14 cellular contexts compared by ENCODE assay signal in the genomic region with DNA sequence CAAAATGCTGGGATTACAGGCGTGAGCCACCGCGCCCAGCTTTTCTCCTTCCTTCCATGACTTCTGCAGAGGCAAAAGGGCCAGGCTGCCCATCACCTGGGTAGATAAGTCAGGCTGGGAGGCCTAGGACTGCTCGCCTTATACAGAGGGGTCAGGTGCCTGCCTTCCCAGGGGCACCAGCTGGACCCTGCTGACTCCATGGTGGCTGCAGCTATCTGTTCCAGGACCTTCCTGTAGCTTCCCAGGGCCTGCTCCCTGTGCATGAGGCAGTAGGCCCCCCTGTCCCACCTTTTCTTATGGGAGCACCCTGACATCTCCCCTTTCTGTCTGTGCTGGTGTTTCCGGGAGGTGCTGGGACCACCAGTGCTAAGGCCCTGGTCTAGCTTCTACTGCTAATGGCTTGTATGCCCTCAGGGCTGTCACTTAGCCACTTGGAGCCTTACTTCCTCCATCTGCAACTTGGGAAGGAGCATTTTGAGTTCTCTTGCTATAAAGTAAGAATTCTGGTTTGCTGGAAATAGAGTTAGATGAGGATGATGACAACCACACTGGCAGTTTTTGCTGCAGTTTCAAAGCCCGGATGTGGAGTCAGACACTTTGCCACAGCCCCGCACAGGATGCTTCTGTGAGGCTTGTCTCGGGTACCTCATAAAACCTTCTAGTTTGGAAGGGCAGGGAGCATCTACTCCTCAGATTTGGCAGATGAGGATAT. TPM values are rescaled to one million over a fixed set of nuclear protein-coding genes. Genes with fewer than 3 reads are reported as not detected.
DNase-seq lines count a peak whose midpoint lies in the region; ATAC-seq and TF ChIP-seq lines count a peak whose summit lies in the region.
"Had no signal": no experiment of that assay in that cellular context is flagged by ENCODE, and none has a peak within 500 bp of the region (broad histone marks: within the 10 kb centered on the region; RNA-seq: fewer than 3 reads in every experiment).

No MANE protein-coding gene starts in this region.

- H3K27me3 ChIP-seq in H7 (ENCODE audit: control insufficient read depth, insufficient read depth, low read length) (no peaks in the 10 kb centered on the region), ascending aorta (no peaks in the 10 kb centered on the region), mucosa of rectum (ENCODE audit: control insufficient read depth in 2 of 2, insufficient read depth in 2 of 2, low read length in 2 of 2) (no peaks in the 10 kb centered on the region), stomach smooth muscle (ENCODE audit: control insufficient read depth in 1 of 2, insufficient read depth in 2 of 2, low read length in 2 of 2) (peaks cover 0 to 2% of the 10 kb centered on the region in 2 donors)
- H3K27me3 ChIP-seq: SJSA1 had no signal

- H3K4me3 ChIP-seq in H7 (ENCODE audit: insufficient read depth, low read depth, low read length) (no peak overlapping the region), ascending aorta (no peak overlapping the region), mucosa of rectum (ENCODE audit: low read length in 2 of 2) (no peak overlapping the region), stomach smooth muscle (ENCODE audit: low read length in 2 of 2) (no peak overlapping the region)
- H3K4me3 ChIP-seq: SJSA1 had no signal

- H3K27ac ChIP-seq in ascending aorta, result peak overlapping the region; percentile 60 to 77
- peak overlapping the region; percentile 75 to 88 for H3K27ac ChIP-seq in mucosa of rectum (ENCODE audit: low read depth in 2 of 2, low read length in 2 of 2)
- H3K27ac ChIP-seq in stomach smooth muscle (ENCODE audit: low read length), result peak overlapping the region; percentile 55
- H3K27ac ChIP-seq: SJSA1 had no signal

- TF ChIP-seq CTCF in ascending aorta (IDR thresholded peaks at IDR 0.05), result no peak

- H3K9ac ChIP-seq in mucosa of rectum (ENCODE audit: low read depth in 1 of 2, low read length in 2 of 2) (no peak overlapping the region), stomach smooth muscle (ENCODE audit: low read length in 2 of 2) (no peak overlapping the region)

- DNase-seq in H7 (peak; percentile 12), ascending aorta (ENCODE audit: low spot score in 2 of 2) (no peak), T1000 (lab: John Stamatoyannopoulos, UW) (no peak), SKM-1 (lab: John Stamatoyannopoulos, UW; ENCODE audit: unreplicated experiment) (no peak), 8988T (no peak)
- DNase-seq: activated naive CD4-positive, alpha-beta T cell treated with anti-CD3 and anti-CD28 coated beads, Interleukin-2, amount 10 ng/mL, durations not matched to agents 7 days and 5 days; naive B cell; NCI-H2171; NK-92 treated with Interleukin-12 subunit alpha and Interleukin-12 subunit beta, amount 100 ng/mL, for 24 hours; stimulated activated CD4-positive, alpha-beta T cell treated with anti-CD3 and anti-CD28 coated beads, Interleukin-4, amount 100 ng/mL, for 4 hours had no signal

- H3K9me3 ChIP-seq in ascending aorta (no peaks in the 10 kb centered on the region), mucosa of rectum (ENCODE audit: control insufficient read depth in 2 of 2, low read length in 2 of 2) (no peaks in the 10 kb centered on the region), stomach smooth muscle (ENCODE audit: control insufficient read depth in 2 of 2, low read length in 2 of 2) (no peaks in the 10 kb centered on the region)
- H3K9me3 ChIP-seq: SJSA1 had no signal

- intact Hi-C loops in ascending aorta (cut with DNase I), result no loop called here

- H3K36me3 ChIP-seq in H7 (replicated peaks; ENCODE audit: control insufficient read depth, insufficient read depth, low read length) (peaks cover 1% of the 10 kb centered on the region; the same call in 1 of the 2 replicates), ascending aorta (no peaks in the 10 kb centered on the region), mucosa of rectum (ENCODE audit: control insufficient read depth in 2 of 2, insufficient read depth in 2 of 2, low read length in 2 of 2) (no peaks in the 10 kb centered on the region), stomach smooth muscle (ENCODE audit: control insufficient read depth in 2 of 2, insufficient read depth in 2 of 2, low read length in 2 of 2) (no peaks in the 10 kb centered on the region)
- H3K36me3 ChIP-seq: SJSA1 had no signal

- ATAC-seq in GM18907 (IDR thresholded peaks at IDR 0.05; ENCODE audit: unreplicated experiment), result no peak

- H3K4me1 ChIP-seq in ascending aorta, result peaks cover 14 to 43% of the 10 kb centered on the region in 2 donors
- H3K4me1 ChIP-seq in mucosa of rectum (ENCODE audit: control insufficient read depth in 2 of 2, insufficient read depth in 2 of 2, low read length in 2 of 2), result peaks cover 38 to 48% of the 10 kb centered on the region in 2 donors
- H3K4me1 ChIP-seq in stomach smooth muscle (ENCODE audit: control insufficient read depth, insufficient read depth, low read length), result peaks cover 37% of the 10 kb centered on the region
- H3K4me1 ChIP-seq: SJSA1 had no signal

RNA-seq across cellular contexts. Expression of a gene that starts 14.4 kb away (rescaled TPM):
- 94.4 and 120 TPM in 2 replicates for total RNA-seq in H7 (2014; rRNA removed; shearing (Covaris generic))
- 70.1 TPM for total RNA-seq in ascending aorta
